Comparison of ENCODE assay signal across 8 cellular contexts in the genomic region with DNA sequence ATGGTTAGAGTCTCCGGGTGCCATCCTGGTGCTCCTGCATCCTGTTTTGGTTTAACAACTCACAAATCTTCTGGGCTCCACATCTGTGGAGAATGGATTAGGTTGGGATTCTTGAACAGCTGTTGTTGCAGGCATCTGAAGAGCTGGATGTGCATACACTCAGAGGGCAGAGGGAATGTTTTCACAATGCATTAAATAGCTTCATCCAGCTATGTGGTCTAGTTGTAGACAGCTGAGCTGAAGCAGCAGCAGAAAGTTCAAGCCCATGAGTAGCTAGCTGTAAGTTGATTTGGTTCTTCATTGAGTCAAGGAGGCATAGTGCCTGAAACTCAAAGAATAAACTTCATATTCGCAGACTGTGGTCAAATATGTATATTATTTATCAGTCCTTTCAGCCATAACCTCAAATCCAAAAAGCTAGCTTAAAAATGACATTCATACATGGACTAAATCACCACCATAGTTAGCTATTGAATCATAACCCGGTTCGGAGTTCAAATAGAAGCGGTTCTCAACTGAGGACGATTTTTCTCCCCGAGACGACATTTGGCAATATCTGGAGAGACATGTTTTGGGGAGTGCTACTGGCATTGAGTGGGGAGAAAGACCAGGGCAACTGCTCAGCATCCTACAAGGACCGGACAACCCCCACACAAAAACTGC. TPM values are rescaled to one million over a fixed set of nuclear protein-coding genes. Genes with fewer than 3 reads are reported as not detected.
A peak's percentile ranks its signal among the peaks of the same experiment; 100 is the strongest.
DNase-seq lines count a peak whose midpoint lies in the region; ATAC-seq and TF ChIP-seq lines count a peak whose summit lies in the region.

No MANE protein-coding gene starts in this region.

- DNase-seq in GM03348 (ENCODE audit: low spot score) (peak; percentile 22), endothelial cell (ENCODE audit: low spot score) (no peak), psoas muscle (no peak), cortex of kidney (lab: John Stamatoyannopoulos, UW) (no peak), HCEC 1CT (no peak)
- no peak for DNase-seq in stimulated activated naive CD4-positive, alpha-beta T cell (lab: John Stamatoyannopoulos, UW)

- H3K4me3 ChIP-seq in OCI-LY3 (ENCODE audit: low read length): peak overlapping the region; percentile 99
- peak overlapping the region; percentile 93 for H3K4me3 ChIP-seq in psoas muscle

- H2AFZ ChIP-seq in OCI-LY3 (ENCODE audit: low read depth, low read length): no peak overlapping the region

- H3K4me1 ChIP-seq in OCI-LY3 (ENCODE audit: low read length) (peaks cover 56% of the 10 kb centered on the region), psoas muscle (peaks cover 47% of the 10 kb centered on the region)

- ATAC-seq in psoas muscle (peak in 2 of 4 donors; percentile 0 to 1), GM18502 (IDR thresholded peaks at IDR 0.05; ENCODE audit: poor library complexity, unreplicated experiment) (no peak)

- peak overlapping the region; percentile 94 for H3K4me3 Mint-ChIP-seq in endothelial cell (ENCODE audit: unreplicated experiment)

- H3K4me1 Mint-ChIP-seq in endothelial cell (ENCODE audit: unreplicated experiment): peaks cover 41% of the 10 kb centered on the region

- peak overlapping the region; percentile 97 for H3K4me2 ChIP-seq in OCI-LY3 (ENCODE audit: low read length)

- H3K27me3 ChIP-seq in OCI-LY3 (ENCODE audit: low read depth, low read length): no peaks in the 10 kb centered on the region
- H3K27me3 ChIP-seq in psoas muscle (ENCODE audit: insufficient read depth in 3 of 3, low read length in 2 of 3): no peaks in the 10 kb centered on the region

- peak overlapping the region; percentile 87 for H3K27ac ChIP-seq in OCI-LY3 (ENCODE audit: low read length)
- peak overlapping the region; percentile 90 for H3K27ac ChIP-seq in psoas muscle

- intact Hi-C loops in psoas muscle (cut with DNase I): loop anchor here in 1 of 2 donors (5.0 kb wide), 1 partner anchor 46 kb away; no protein-coding TSS in a partner anchor

- H3K9ac ChIP-seq in OCI-LY3 (ENCODE audit: low read length): peak overlapping the region; percentile 97

- H3K9me3 ChIP-seq in OCI-LY3 (ENCODE audit: insufficient read depth, low read length): no peaks in the 10 kb centered on the region
- no peaks in the 10 kb centered on the region for H3K9me3 ChIP-seq in psoas muscle

- H3K79me2 ChIP-seq in OCI-LY3 (ENCODE audit: low read length): peaks cover 87% of the 10 kb centered on the region

- H4K20me1 ChIP-seq in OCI-LY3 (ENCODE audit: insufficient read depth, low read length): peaks cover 33% of the 10 kb centered on the region

- no peak for TF ChIP-seq CTCF in OCI-LY3 (IDR thresholded peaks at IDR 0.05; ENCODE audit: low read depth, low read length)
- TF ChIP-seq CTCF in endothelial cell (IDR thresholded peaks at IDR 0.05; ENCODE audit: unreplicated experiment): no peak
- TF ChIP-seq CTCF in psoas muscle (IDR thresholded peaks at IDR 0.05): no peak

- peak overlapping the region; percentile 98 for H3K27ac Mint-ChIP-seq in endothelial cell (ENCODE audit: unreplicated experiment)

- H3K9me3 Mint-ChIP-seq in endothelial cell (ENCODE audit: unreplicated experiment): no peaks in the 10 kb centered on the region

- 19 to 34% (median 23%) methylated on average over 9 of the region's 9 CpGs for WGBS in psoas muscle, 3 donors

- H3K36me3 ChIP-seq in OCI-LY3 (replicated peaks; ENCODE audit: low read depth, low read length) (peaks cover 35% of the 10 kb centered on the region), psoas muscle (ENCODE audit: insufficient read depth in 1 of 2, low read depth in 1 of 2) (peaks cover 0 to 3% of the 10 kb centered on the region in 2 donors)

- H3K36me3 Mint-ChIP-seq in endothelial cell (ENCODE audit: low read depth, unreplicated experiment): peaks cover 21% of the 10 kb centered on the region

- peaks cover 14% of the 10 kb centered on the region for H3K27me3 Mint-ChIP-seq in endothelial cell (ENCODE audit: unreplicated experiment)

RNA-seq across cellular contexts. Expression of a gene that starts 0.9 kb away (rescaled TPM):
- total RNA-seq in endothelial cell (ENCODE audit: unreplicated experiment): 55.4 TPM
- 10 to 100 TPM in 2 of 4 donors, 1 to 10 TPM in 2; 8.7 to 16.3 (median 11.7) TPM for total RNA-seq in psoas muscle
- 1 to 10 TPM; 6.8 to 9.0 (median 7.4) TPM for polyA plus RNA-seq in psoas muscle

RNA-seq across cellular contexts. Expression of a gene that starts 2.2 kb away (rescaled TPM):
- 89.1 TPM for total RNA-seq in endothelial cell (ENCODE audit: unreplicated experiment)
- total RNA-seq in psoas muscle: 10 to 100 TPM; 17.5 to 29.7 (median 26.4) TPM
- 10 to 100 TPM; 10.8 to 20.3 (median 13.3) TPM for polyA plus RNA-seq in psoas muscle

RNA-seq across cellular contexts. Expression of a gene that starts 50.0 kb away (rescaled TPM):
- total RNA-seq in endothelial cell (ENCODE audit: unreplicated experiment) (21.9 TPM), psoas muscle (1 to 10 TPM; 3.1 to 9.8 (median 6.1) TPM)
- polyA plus RNA-seq in psoas muscle: 10 to 100 TPM in 1 of 3 donors, 1 to 10 TPM in 2; 6.9 to 19.1 (median 7.4) TPM
